In the genomic region with DNA sequence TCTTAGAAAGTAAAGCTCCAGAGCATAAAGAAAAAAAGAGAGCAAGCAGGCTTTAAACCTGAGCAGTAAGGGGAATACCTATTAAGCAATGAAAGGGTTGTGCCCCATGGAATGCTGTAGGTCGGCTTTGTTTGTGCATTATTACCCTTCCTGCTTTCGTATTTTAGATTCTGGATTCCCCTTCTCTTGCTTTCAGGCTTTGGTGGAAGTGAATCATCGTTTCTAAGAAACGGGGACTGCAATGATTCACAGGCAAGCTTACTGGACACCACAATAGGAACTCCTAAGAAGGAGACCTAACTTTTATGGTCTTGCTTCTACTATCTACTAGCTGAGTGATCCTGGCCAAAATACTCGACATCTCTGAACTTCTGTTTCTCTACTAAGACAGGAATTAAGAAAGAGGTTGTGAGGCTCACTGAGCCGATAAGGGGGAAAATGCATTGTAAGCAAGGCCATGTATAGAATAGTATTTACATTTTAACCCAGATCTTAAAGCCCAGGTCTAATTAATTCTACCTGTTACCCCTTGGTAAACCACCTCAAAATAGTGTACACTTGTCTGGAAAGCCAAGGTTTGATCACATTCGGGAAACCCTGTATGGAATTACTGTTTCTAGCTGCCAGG, we compare ENCODE assay signal across 9 cellular contexts. TPM values are rescaled to one million over a fixed set of nuclear protein-coding genes. Genes with fewer than 3 reads are reported as not detected.
A peak's percentile ranks its signal among the peaks of the same experiment; 100 is the strongest.
DNase-seq lines count a peak whose midpoint lies in the region; ATAC-seq and FAIRE-seq lines count a peak whose summit lies in the region.
"Had no signal": no experiment of that assay in that cellular context is flagged by ENCODE, and none has a peak within 500 bp of the region (broad histone marks: within the 10 kb centered on the region; RNA-seq: fewer than 3 reads in every experiment).

No MANE protein-coding gene starts in this region.

- CTCF ChIA-PET in CD8-positive, alpha-beta memory T cell (lab: Charles Lee), result interaction anchor here (1.6 kb wide), 1 partner anchor 9 kb away, joined by 4 read pairs; no protein-coding TSS in a partner anchor
- CTCF ChIA-PET in activated CD8-positive, alpha-beta T cell treated with anti-CD3 and anti-CD28 coated beads, Interleukin-2, amount 10 ng/mL, durations not matched to agents 7 days and 5 days (lab: Charles Lee), result interaction anchor here (0.8 to 4.2 kb wide), 4 partner anchors 26 to 189 kb away, joined by 3 to 24 read pairs (median 3); no protein-coding TSS in a partner anchor

- H3K27me3 Mint-ChIP-seq in CD8-positive, alpha-beta memory T cell, result peaks cover 23 to 51% of the 10 kb centered on the region in 2 donors
- H3K27me3 Mint-ChIP-seq in activated CD8-positive, alpha-beta T cell treated with anti-CD3 and anti-CD28 coated beads, Interleukin-2, amount 10 ng/mL, durations not matched to agents 7 days and 5 days (ENCODE audit: low read depth), result peaks cover 12% of the 10 kb centered on the region
- H3K27me3 Mint-ChIP-seq in immature natural killer cell (ENCODE audit: low read depth in 3 of 3), result peaks cover 4 to 27% (median 17%) of the 10 kb centered on the region in 3 donors

- no peaks in the 10 kb centered on the region for H3K9me3 ChIP-seq in CD8-positive, alpha-beta memory T cell (ENCODE audit: low read length)

- no peak for DNase-seq in CD8-positive, alpha-beta memory T cell
- DNase-seq in HK-2 (ENCODE audit: unreplicated experiment) (peak; percentile 22), immature natural killer cell (no peak), urothelium cell line (ENCODE audit: low spot score) (peak; percentile 70), NCI-H446 treated with DMSO at 0.1 percent for 48 hours (lab: John Stamatoyannopoulos, UW) (no peak), RPMI8226 (no peak)
- peak; percentile 43 for DNase-seq in activated CD8-positive, alpha-beta T cell treated with anti-CD3 and anti-CD28 coated beads, Interleukin-2, amount 10 ng/mL, durations not matched to agents 7 days and 5 days
- DNase-seq: left cardiac atrium had no signal

- no peaks in the 10 kb centered on the region for H3K36me3 ChIP-seq in CD8-positive, alpha-beta memory T cell (ENCODE audit: insufficient read depth, low read length)

- H3K4me3 ChIP-seq in CD8-positive, alpha-beta memory T cell (ENCODE audit: low read length), result no peak overlapping the region

- FAIRE-seq in urothelium cell line (lab: Jason Lieb, UNC), result peak; percentile 5

- POLR2A ChIA-PET in CD8-positive, alpha-beta memory T cell (lab: Charles Lee), result no interaction called here
- POLR2A ChIA-PET in activated CD8-positive, alpha-beta T cell treated with anti-CD3 and anti-CD28 coated beads, Interleukin-2, amount 10 ng/mL, durations not matched to agents 7 days and 5 days (lab: Charles Lee), result no interaction called here

- peak; percentile 50 for ATAC-seq in GM19395 (IDR thresholded peaks at IDR 0.05; ENCODE audit: unreplicated experiment)
- ATAC-seq in activated CD8-positive, alpha-beta T cell treated with anti-CD3 and anti-CD28 coated beads, Interleukin-2, amount 10 ng/mL, durations not matched to agents 7 days and 5 days, result peak; percentile 27

- peaks cover 18 to 24% (median 22%) of the 10 kb centered on the region in 3 donors for H3K4me1 Mint-ChIP-seq in CD8-positive, alpha-beta memory T cell
- peaks cover 35% of the 10 kb centered on the region for H3K4me1 Mint-ChIP-seq in activated CD8-positive, alpha-beta T cell treated with anti-CD3 and anti-CD28 coated beads, Interleukin-2, amount 10 ng/mL, durations not matched to agents 7 days and 5 days (ENCODE audit: low read depth)
- H3K4me1 Mint-ChIP-seq in immature natural killer cell, result peaks cover 11 to 16% of the 10 kb centered on the region in 2 donors

- H3K9me3 Mint-ChIP-seq in CD8-positive, alpha-beta memory T cell, result no peaks in the 10 kb centered on the region
- no peaks in the 10 kb centered on the region for H3K9me3 Mint-ChIP-seq in activated CD8-positive, alpha-beta T cell treated with anti-CD3 and anti-CD28 coated beads, Interleukin-2, amount 10 ng/mL, durations not matched to agents 7 days and 5 days (ENCODE audit: insufficient read depth)
- peaks cover 0 to 2% (median 0%) of the 10 kb centered on the region in 6 donors for H3K9me3 Mint-ChIP-seq in immature natural killer cell

- H3K36me3 Mint-ChIP-seq in CD8-positive, alpha-beta memory T cell, result peaks cover 6 to 8% (median 7%) of the 10 kb centered on the region in 3 donors
- peaks cover 8% of the 10 kb centered on the region for H3K36me3 Mint-ChIP-seq in activated CD8-positive, alpha-beta T cell treated with anti-CD3 and anti-CD28 coated beads, Interleukin-2, amount 10 ng/mL, durations not matched to agents 7 days and 5 days (ENCODE audit: low read depth)
- H3K36me3 Mint-ChIP-seq in immature natural killer cell, result peaks cover 6 to 14% (median 7%) of the 10 kb centered on the region in 3 donors

- peak overlapping the region in 1 of 8 donors; percentile 7 for H3K27ac Mint-ChIP-seq in CD8-positive, alpha-beta memory T cell
- H3K27ac Mint-ChIP-seq in activated CD8-positive, alpha-beta T cell treated with anti-CD3 and anti-CD28 coated beads, Interleukin-2, amount 10 ng/mL, durations not matched to agents 7 days and 5 days, result peak overlapping the region; percentile 66
- H3K27ac Mint-ChIP-seq in immature natural killer cell, result no peak overlapping the region

- H3K27ac ChIP-seq in CD8-positive, alpha-beta memory T cell (ENCODE audit: low read depth, low read length), result no peak overlapping the region

- H3K27me3 ChIP-seq in CD8-positive, alpha-beta memory T cell (ENCODE audit: insufficient read depth, low read length, poor library complexity, severe bottlenecking), result peaks cover 29% of the 10 kb centered on the region

- peak overlapping the region in 4 of 7 donors; percentile 1 to 62 (median 32) for H3K4me3 Mint-ChIP-seq in CD8-positive, alpha-beta memory T cell
- peak overlapping the region; percentile 73 for H3K4me3 Mint-ChIP-seq in activated CD8-positive, alpha-beta T cell treated with anti-CD3 and anti-CD28 coated beads, Interleukin-2, amount 10 ng/mL, durations not matched to agents 7 days and 5 days
- peak overlapping the region in 3 of 5 donors; percentile 22 to 75 (median 46) for H3K4me3 Mint-ChIP-seq in immature natural killer cell

- peaks cover 11% of the 10 kb centered on the region for H3K4me1 ChIP-seq in CD8-positive, alpha-beta memory T cell (ENCODE audit: insufficient read depth, low read length)

RNA-seq across cellular contexts. Expression of gene BMAL2, which starts 1.2 kb away (rescaled TPM):
- 10 to 100 TPM; 21.6 to 22.4 TPM for total RNA-seq in CD8-positive, alpha-beta memory T cell
- 0.10 TPM for polyA plus RNA-seq in CD8-positive, alpha-beta memory T cell
- 10 to 100 TPM; 17.9 to 18.3 TPM for total RNA-seq in activated CD8-positive, alpha-beta T cell treated with anti-CD3 and anti-CD28 coated beads, Interleukin-2, amount 10 ng/mL, durations not matched to agents 7 days and 5 days
- polyA plus RNA-seq in immature natural killer cell, result not detected

Comparison
In these comparisons a context has a peak if more than half of its experiments do, and no peak if none do; other contexts are left out.
1. DNase-seq: peak in HK-2 (single experiment), activated CD8-positive, alpha-beta T cell treated with anti-CD3 and anti-CD28 coated beads, Interleukin-2, amount 10 ng/mL, durations not matched to agents 7 days and 5 days (single experiment) and urothelium cell line (single experiment); none in CD8-positive, alpha-beta memory T cell (0 of 5), immature natural killer cell (0 of 3), NCI-H446 treated with DMSO at 0.1 percent for 48 hours (single experiment) and RPMI8226 (single experiment).
2. Peak in every context shown above with its lines, with median percentiles within 50 percentile points of each other: H3K4me3 Mint-ChIP-seq.